ENCODE assay signal across 24 cellular contexts in the genomic region with DNA sequence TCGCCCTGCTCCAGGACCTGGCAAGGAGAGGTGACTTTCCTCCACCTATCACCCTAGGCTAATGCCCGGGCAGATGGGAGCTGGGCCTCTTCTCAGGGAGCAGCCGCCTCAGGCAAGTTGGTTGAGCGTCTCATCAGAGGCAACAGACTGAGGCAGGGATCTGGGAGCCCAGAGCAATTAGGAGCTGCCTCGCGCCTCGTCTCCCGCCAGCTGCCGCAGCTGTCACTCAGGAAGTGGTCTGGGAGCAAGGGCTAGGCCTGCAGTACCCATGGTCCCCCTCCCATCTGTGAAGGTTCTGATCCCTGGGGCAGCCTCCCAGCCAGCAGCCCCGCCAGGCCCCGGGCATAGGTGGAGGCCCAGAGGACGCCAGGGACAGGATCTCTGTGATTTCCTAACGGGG.
DNase-seq lines count a peak whose midpoint lies in the region; ATAC-seq lines count a peak whose summit lies in the region.
"Had no signal": no experiment of that assay in that cellular context is flagged by ENCODE, and none has a peak within 500 bp of the region (broad histone marks: within the 10 kb centered on the region; RNA-seq: fewer than 3 reads in every experiment).

No MANE protein-coding gene starts in this region.

- peak; percentile 66 for DNase-seq in NCI-H748 (lab: John Stamatoyannopoulos, UW; ENCODE audit: unreplicated experiment)
- no peak for DNase-seq in NCI-H748 treated with DMSO at 0.1 percent for 48 hours (lab: John Stamatoyannopoulos, UW)
- DNase-seq in NCI-H146 treated with DMSO at 0.1 percent for 48 hours (lab: John Stamatoyannopoulos, UW; ENCODE audit: unreplicated experiment), result peak; percentile 29
- DNase-seq in NCI-H82 (lab: John Stamatoyannopoulos, UW), result peak; percentile 96
- DNase-seq in GM19238 (ENCODE audit: insufficient read length, low spot score), result no peak
- DNase-seq in hepatic stellate cell (ENCODE audit: low spot score), result no peak
- no peak for DNase-seq in HuH-7.5 (ENCODE audit: low spot score)
- DNase-seq: activated CD4-positive, alpha-beta memory T cell treated with anti-CD3 and anti-CD28 coated beads, Interleukin-2, amount 10 ng/mL, durations not matched to agents 7 days and 5 days; activated gamma-delta T cell; activated naive CD8-positive, alpha-beta T cell treated with anti-CD3 and anti-CD28 coated beads, Interleukin-2, amount 50 U/mL, for 24 hours; activated T-cell treated with anti-CD3 and anti-CD28 coated beads for 4 hours; C1 segment of cervical spinal cord; erythroblast; foreskin keratinocyte; GF-D8; H9; immature natural killer cell; KBM-7; left lung; NCI-H2029 treated with DMSO at 0.1 percent for 48 hours; ovary; T-helper 9 cell had no signal

- no peak for ATAC-seq in GM18520 (IDR thresholded peaks at IDR 0.05; ENCODE audit: unreplicated experiment)
- ATAC-seq: activated naive CD8-positive, alpha-beta T cell treated with anti-CD3 and anti-CD28 coated beads, Interleukin-2, amount 50 U/mL, for 24 hours; foreskin keratinocyte; left lung; natural killer cell treated with Interleukin-12 subunit alpha and Interleukin-12 subunit beta and Interleukin-15 and Interleukin-18, amount 100 ng/mL, for 72 hours had no signal

Comparison
In these comparisons a context has a peak if more than half of its experiments do, and no peak if none do; other contexts are left out.
1. DNase-seq: peak in NCI-H748 (single experiment), NCI-H146 treated with DMSO at 0.1 percent for 48 hours (single experiment) and NCI-H82 (single experiment); none in NCI-H748 treated with DMSO at 0.1 percent for 48 hours (single experiment), GM19238 (single experiment), hepatic stellate cell (single experiment) and HuH-7.5 (single experiment).